8 cellular contexts compared by ENCODE assay signal in the genomic region with DNA sequence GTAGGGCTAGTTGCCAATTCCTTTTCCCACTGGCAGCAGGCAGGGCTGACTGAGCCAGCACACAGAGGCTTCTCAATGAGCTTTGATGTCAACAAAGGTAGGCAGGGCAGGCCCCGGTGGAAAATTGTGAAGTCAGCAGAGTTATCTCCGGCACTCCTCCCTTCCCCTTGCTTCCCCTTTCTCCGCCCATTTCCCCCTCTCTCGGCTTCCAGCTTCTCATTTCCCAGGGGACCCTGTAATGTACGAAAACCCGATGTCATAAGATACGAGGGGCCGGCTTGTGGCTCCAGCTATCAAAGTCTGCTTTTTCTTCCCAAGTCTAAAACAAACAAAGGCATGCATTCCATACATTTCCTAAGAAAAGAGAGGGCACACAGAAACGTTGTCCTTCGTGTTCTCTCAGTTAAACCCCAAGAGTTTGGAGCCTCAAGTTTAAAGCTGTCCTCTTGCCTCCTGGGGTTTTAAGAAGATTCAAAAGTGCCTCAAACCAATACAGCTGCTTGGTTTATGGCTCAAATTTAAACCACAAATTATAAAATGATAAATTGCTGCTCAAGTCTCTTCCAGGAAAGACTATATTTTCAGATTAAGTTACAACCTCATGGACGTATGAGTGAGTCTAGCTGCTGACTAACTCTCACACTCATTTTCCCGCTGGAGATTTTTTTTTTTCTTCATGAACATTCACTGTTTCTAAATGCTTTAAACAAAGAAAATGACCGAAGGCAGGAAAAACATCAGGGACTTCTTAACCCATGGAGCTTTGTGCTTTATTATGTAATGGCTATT. TPM values are rescaled to one million over a fixed set of nuclear protein-coding genes. Genes with fewer than 3 reads are reported as not detected.
DNase-seq lines count a peak whose midpoint lies in the region; ATAC-seq, FAIRE-seq and TF ChIP-seq lines count a peak whose summit lies in the region.

No MANE protein-coding gene starts in this region.

- CTCF ChIA-PET in GM10248 (lab: Yijun Ruan, JAX): interaction anchor here (0.8 to 2.4 kb wide), 9 partner anchors 9 to 51 kb away, joined by 3 to 11 read pairs (median 3); no protein-coding TSS in a partner anchor

- no peaks in the 10 kb centered on the region for H3K27me3 Mint-ChIP-seq in memory B cell

- POLR2A ChIA-PET in GM10248 (lab: Yijun Ruan, JAX): no interaction called here

- H3K27me3 ChIP-seq in ectodermal cell (ENCODE audit: control insufficient read depth, insufficient read depth, low read length, poor library complexity, severe bottlenecking): no peaks in the 10 kb centered on the region
- no peaks in the 10 kb centered on the region for H3K27me3 ChIP-seq in tibial nerve

- no peaks in the 10 kb centered on the region for H3K9me3 Mint-ChIP-seq in memory B cell

- peaks cover 10% of the 10 kb centered on the region for H3K4me1 Mint-ChIP-seq in memory B cell

- TF ChIP-seq EP300 in tibial nerve (IDR thresholded peaks at IDR 0.05): peak; percentile 16 to 61

- DNase-seq in EL (peak; percentile 77), NCI-H1436 (lab: John Stamatoyannopoulos, UW) (peak; percentile 75), memory B cell (ENCODE audit: low spot score in 2 of 2) (no peak), tibial nerve (ENCODE audit: low spot score in 2 of 2) (peak; percentile 35 to 49), GM10248 (ENCODE audit: extremely low spot score) (no peak), NCI-H2081 treated with DMSO at 0.1 percent for 48 hours (lab: John Stamatoyannopoulos, UW) (no peak)

- peaks cover 11% of the 10 kb centered on the region for H3K36me3 Mint-ChIP-seq in memory B cell

- 18 to 20% methylated on average over 13 of the region's 13 CpGs for WGBS in ectodermal cell, 2 experiments
- 1 to 2% methylated on average over 13 of the region's 13 CpGs for WGBS in tibial nerve, 2 donors

- H3K4me3 Mint-ChIP-seq in memory B cell: peak overlapping the region; percentile 56

- H3K4me1 ChIP-seq in ectodermal cell (ENCODE audit: control insufficient read depth, insufficient read depth, low read length): peaks cover 18% of the 10 kb centered on the region
- peaks cover 0 to 44% (median 16%) of the 10 kb centered on the region in 4 donors for H3K4me1 ChIP-seq in tibial nerve

- TF ChIP-seq POLR2A in tibial nerve (IDR thresholded peaks at IDR 0.05): no peak

- peak; percentile 67 for ATAC-seq in memory B cell (ENCODE audit: low read depth)

- no peak for TF ChIP-seq CTCF in tibial nerve (IDR thresholded peaks at IDR 0.05)
- no peak for TF ChIP-seq CTCF in GM10248 (IDR thresholded peaks at IDR 0.05; ENCODE audit: control extremely low read depth, extremely low read depth, low read depth, missing control alignments)

- H3K4me3 ChIP-seq in ectodermal cell (ENCODE audit: insufficient read depth, low read depth, low read length): peak overlapping the region; percentile 21
- peak overlapping the region in 3 of 4 donors; percentile 10 to 40 (median 12) for H3K4me3 ChIP-seq in tibial nerve

- H3K27ac ChIP-seq in ectodermal cell (ENCODE audit: insufficient read depth, low read depth, low read length, poor library complexity, severe bottlenecking): peak overlapping the region; percentile 41
- H3K27ac ChIP-seq in tibial nerve: peak overlapping the region in 2 of 4 donors; percentile 65 to 87

- H3K27ac Mint-ChIP-seq in memory B cell: peak overlapping the region; percentile 62

- peak; percentile 99 for FAIRE-seq in TTC549 (lab: Jason Lieb, UNC)

- no peaks in the 10 kb centered on the region for H3K9me3 ChIP-seq in ectodermal cell (ENCODE audit: control insufficient read depth, low read length)
- H3K9me3 ChIP-seq in tibial nerve: no peaks in the 10 kb centered on the region

- H3K36me3 ChIP-seq in ectodermal cell (ENCODE audit: control insufficient read depth, insufficient read depth, low read length) (no peaks in the 10 kb centered on the region), tibial nerve (no peaks in the 10 kb centered on the region)

RNA-seq across cellular contexts. Expression of a gene that starts 27.3 kb away (rescaled TPM):
- polyA plus RNA-seq in ectodermal cell (2013, experiment 1 of 4): 96.8 TPM
- 106 TPM for polyA plus RNA-seq in ectodermal cell (2013, experiment 2 of 4)
- polyA plus RNA-seq in ectodermal cell (2013, experiment 3 of 4): 75.2 TPM
- 81.1 TPM for polyA plus RNA-seq in ectodermal cell (2013, experiment 4 of 4)
- total RNA-seq in tibial nerve: 10 to 100 TPM; 20.8 to 29.8 (median 25.3) TPM

Comparison
In these comparisons a context has a peak if more than half of its experiments do, and no peak if none do; other contexts are left out.
1. DNase-seq: peak in EL (single experiment), NCI-H1436 (single experiment) and tibial nerve (2 of 2); none in memory B cell (0 of 2), GM10248 (single experiment) and NCI-H2081 treated with DMSO at 0.1 percent for 48 hours (single experiment).